Comparison of ENCODE assay signal across 18 cellular contexts in the genomic region with DNA sequence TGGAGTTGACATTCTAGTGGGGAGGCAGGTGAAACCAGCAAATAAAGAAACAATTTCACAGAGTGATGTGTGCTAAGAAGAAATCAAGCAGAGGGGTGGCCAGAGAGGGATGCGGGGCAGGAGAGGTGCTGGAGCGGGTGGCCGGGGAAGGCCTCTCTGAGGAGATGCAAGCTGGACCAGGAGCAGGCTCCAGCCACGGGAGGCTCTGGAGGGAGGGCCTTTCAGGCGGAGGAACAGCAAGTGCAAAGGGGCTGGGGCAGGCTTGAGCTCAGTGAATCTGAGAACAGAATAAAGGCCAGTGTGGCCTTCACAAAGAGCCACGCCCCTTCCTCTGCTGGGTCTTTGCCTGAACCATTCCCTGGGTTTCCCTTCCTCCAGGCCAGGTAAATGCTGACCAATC.
DNase-seq lines count a peak whose midpoint lies in the region; ATAC-seq, FAIRE-seq and TF ChIP-seq lines count a peak whose summit lies in the region.
"Had no signal": no experiment of that assay in that cellular context is flagged by ENCODE, and none has a peak within 500 bp of the region (broad histone marks: within the 10 kb centered on the region; RNA-seq: fewer than 3 reads in every experiment).

No MANE protein-coding gene starts in this region.

- CTCF ChIA-PET in HEK293 (lab: Yijun Ruan, JAX), result no interaction called here
- CTCF ChIA-PET in WTC11 (lab: Charles Lee), result no interaction called here
- CTCF ChIA-PET in H1 (lab: Charles Lee; ENCODE audit: partially characterized antibody), result interaction anchor here (0.9 to 2.7 kb wide), 8 partner anchors 11 to 130 kb away, joined by 3 to 9 read pairs (median 4); no protein-coding TSS in a partner anchor

- H3K79me2 ChIP-seq in H1 (ENCODE audit: control insufficient read depth in 1 of 2, insufficient read depth in 2 of 2, low read length in 2 of 2), result no peaks in the 10 kb centered on the region

- TF ChIP-seq EP300 in H1 (IDR thresholded peaks at IDR 0.05; ENCODE audit: borderline replicate concordance in 1 of 2, low read depth in 2 of 2, low read length in 2 of 2), result no peak

- DNase-seq in WTC11 (ENCODE audit: low spot score) (no peak), H1 (ENCODE audit: low read depth in 1 of 2, low spot score in 2 of 2) (no peak), SHP77 (lab: John Stamatoyannopoulos, UW) (no peak), T-helper 2 cell (no peak), midbrain (lab: John Stamatoyannopoulos, UW) (no peak)
- DNase-seq: C1 segment of cervical spinal cord; Caco-2; CD4-positive, alpha-beta memory T cell; DMS153; DND-41 had no signal

- no peak overlapping the region for H2AFZ ChIP-seq in H1 (ENCODE audit: low read length)
- H2AFZ ChIP-seq: GM23338 had no signal

- H2BK120ac ChIP-seq in H1 (replicated peaks; ENCODE audit: low read depth, low read length), result no peak overlapping the region

- H3K14ac ChIP-seq in H1 (ENCODE audit: insufficient read length), result no peak overlapping the region

- peaks cover 4% of the 10 kb centered on the region; the same call in 1 of the 2 replicates for H3K27me3 Mint-ChIP-seq in WTC11 (ENCODE audit: low read depth)

- no peaks in the 10 kb centered on the region for H3K36me3 ChIP-seq in HEK293 (ENCODE audit: control insufficient read depth in 2 of 2, insufficient read depth in 1 of 2, low read length in 2 of 2)
- H3K36me3 ChIP-seq in H1 (ENCODE audit: control insufficient read depth in 2 of 4, insufficient read depth in 4 of 4, low read length in 3 of 4), result no peaks in the 10 kb centered on the region
- H3K36me3 ChIP-seq in mucosa of rectum (ENCODE audit: control insufficient read depth in 2 of 2, insufficient read depth in 2 of 2, low read length in 2 of 2), result no peaks in the 10 kb centered on the region
- H3K36me3 ChIP-seq: HAP-1 had no signal

- no peak overlapping the region for H4K8ac ChIP-seq in H1 (ENCODE audit: extremely low read depth, insufficient read depth, low read length)

- H3K18ac ChIP-seq in H1 (ENCODE audit: extremely low read depth, low read length), result no peak overlapping the region

- H4K5ac ChIP-seq in H1 (ENCODE audit: insufficient read length, low read depth, low read length), result no peak overlapping the region

- H3K9ac ChIP-seq in H1 (replicated peaks in 1 of 4; ENCODE audit: extremely low read depth in 1 of 4, low read depth in 3 of 4, low read length in 3 of 4), result no peak overlapping the region
- no peak overlapping the region for H3K9ac ChIP-seq in mucosa of rectum (ENCODE audit: low read depth in 1 of 2, low read length in 2 of 2)

- H3K4me1 ChIP-seq in HEK293 (ENCODE audit: control insufficient read depth, insufficient read depth, low read length) (no peaks in the 10 kb centered on the region), H1 (replicated peaks in 1 of 4; ENCODE audit: control insufficient read depth in 3 of 4, insufficient read depth in 4 of 4, low read length in 3 of 4) (peaks cover 4 to 27% (median 17%) of the 10 kb centered on the region in 4 experiments), mucosa of rectum (ENCODE audit: control insufficient read depth in 2 of 2, insufficient read depth in 2 of 2, low read length in 2 of 2) (peaks cover 24 to 54% of the 10 kb centered on the region in 2 donors)
- H3K4me1 ChIP-seq: HAP-1 had no signal

- H3K4me1 Mint-ChIP-seq in WTC11, result peaks cover 27% of the 10 kb centered on the region
- H3K4me1 Mint-ChIP-seq: CD4-positive, alpha-beta memory T cell had no signal

- H3K56ac ChIP-seq in H1 (replicated peaks; ENCODE audit: insufficient read length, low read depth, low read length), result no peak overlapping the region

- POLR2A ChIA-PET in HEK293 (lab: Yijun Ruan, JAX), result no interaction called here
- POLR2A ChIA-PET in WTC11 (lab: Charles Lee), result no interaction called here
- POLR2A ChIA-PET in H1 (lab: Charles Lee; ENCODE audit: partially characterized antibody), result no interaction called here

- peaks cover 2% of the 10 kb centered on the region; the same call in 1 of the 2 replicates for H3K23me2 ChIP-seq in H1 (ENCODE audit: low read depth, low read length)

- H3K36me3 Mint-ChIP-seq in WTC11, result no peaks in the 10 kb centered on the region
- H3K36me3 Mint-ChIP-seq: CD4-positive, alpha-beta memory T cell had no signal

- H3K4ac ChIP-seq in H1 (replicated peaks; ENCODE audit: insufficient read length, low read depth, low read length), result no peak overlapping the region

- H3K4me3 ChIP-seq in HEK293 (ENCODE audit: low read depth, low read length) (no peak overlapping the region), H1 (ENCODE audit: extremely low read depth in 1 of 4, insufficient read depth in 2 of 4, low read depth in 3 of 4, low read length in 4 of 4) (no peak overlapping the region), mucosa of rectum (ENCODE audit: low read length in 2 of 2) (no peak overlapping the region)
- H3K4me3 ChIP-seq: GM23338, HAP-1 had no signal

- TF ChIP-seq RAD21 in H1 (IDR thresholded peaks at IDR 0.05 in 1 of 2, conservative IDR thresholded peaks at IDR 0.05 in 1 of 2; ENCODE audit: low read depth in 2 of 2, low read length in 2 of 2), result no peak

- H3K4me3 Mint-ChIP-seq in WTC11, result no peak overlapping the region
- H3K4me3 Mint-ChIP-seq: CD4-positive, alpha-beta memory T cell; GM23338 had no signal

- no peaks in the 10 kb centered on the region for H3K9me3 Mint-ChIP-seq in WTC11
- H3K9me3 Mint-ChIP-seq: CD4-positive, alpha-beta memory T cell; GM23338 had no signal

- TF ChIP-seq CTCF in HEK293 (tag by site-specific recombination; IDR thresholded peaks at IDR 0.05) (no peak), WTC11 (IDR thresholded peaks at IDR 0.05) (no peak), H1 (IDR thresholded peaks at IDR 0.05; ENCODE audit: control extremely low read depth in 1 of 3, insufficient read depth in 1 of 3, low read depth in 1 of 3, low read length in 3 of 3) (no peak)

- WGBS in H1 (ENCODE audit: extremely low coverage in 1 of 2, insufficient coverage in 1 of 2, insufficient read length in 1 of 2, insufficient replicate concordance in 2 of 2, low coverage in 1 of 2, low lambda C conversion rate in 2 of 2, missing lambda C conversion rate in 1 of 2), 2 experiments, result 82% methylated on average over 6 of the region's 6 CpGs; no CpG with 5 or more reads in 1 of the 2 experiments

- H3K27ac ChIP-seq in HEK293 (ENCODE audit: extremely low read depth, low read depth, low read length) (no peak overlapping the region), H1 (ENCODE audit: low read depth, low read length) (no peak overlapping the region), mucosa of rectum (ENCODE audit: low read depth in 2 of 2, low read length in 2 of 2) (peak overlapping the region; percentile 41 to 64)

- no peak overlapping the region for H2BK5ac ChIP-seq in H1 (ENCODE audit: low read depth, low read length)

- no peak overlapping the region for H3K4me2 ChIP-seq in H1 (ENCODE audit: insufficient read depth in 1 of 2, low read depth in 2 of 2, low read length in 2 of 2)
- H3K4me2 ChIP-seq: GM23338 had no signal

- no peak overlapping the region for H2BK15ac ChIP-seq in H1 (ENCODE audit: low read length)

- no peak for TF ChIP-seq POLR2A in H1 (IDR thresholded peaks at IDR 0.05; ENCODE audit: control extremely low read depth in 1 of 2, low read depth in 2 of 2, low read length in 2 of 2)

- H2BK12ac ChIP-seq in H1 (ENCODE audit: low read depth, low read length), result no peak overlapping the region

- FAIRE-seq in H1 (lab: Jason Lieb, UNC), result no peak
- FAIRE-seq: G401.6, GM12892, H54 had no signal

- no peak overlapping the region for H3K27ac Mint-ChIP-seq in WTC11
- H3K27ac Mint-ChIP-seq: CD4-positive, alpha-beta memory T cell; GM23338 had no signal

- H3K27me3 ChIP-seq in H1 (replicated peaks in 1 of 4; ENCODE audit: control insufficient read depth in 3 of 4, extremely low read depth in 1 of 4, insufficient read depth in 3 of 4, low read length in 3 of 4) (no peaks in the 10 kb centered on the region; a peak in 2 of 7 replicates), mucosa of rectum (ENCODE audit: control insufficient read depth in 2 of 2, insufficient read depth in 2 of 2, low read length in 2 of 2) (no peaks in the 10 kb centered on the region)

- no peaks in the 10 kb centered on the region for H3K79me1 ChIP-seq in H1 (ENCODE audit: low read depth, low read length)

- no peaks in the 10 kb centered on the region for H3K9me3 ChIP-seq in HEK293 (ENCODE audit: control insufficient read depth, insufficient read depth, low read depth, low read length)
- no peaks in the 10 kb centered on the region for H3K9me3 ChIP-seq in H1 (ENCODE audit: insufficient read depth in 2 of 2, low read depth in 1 of 2, low read length in 1 of 2)
- H3K9me3 ChIP-seq in mucosa of rectum (ENCODE audit: control insufficient read depth in 2 of 2, low read length in 2 of 2), result no peaks in the 10 kb centered on the region
- H3K9me3 ChIP-seq: Caco-2, HAP-1 had no signal

- H2AK5ac ChIP-seq in H1 (ENCODE audit: low read depth, low read length), result no peak overlapping the region

- no peak for ATAC-seq in WTC11
- ATAC-seq in GM19455 (IDR thresholded peaks at IDR 0.05; ENCODE audit: unreplicated experiment), result no peak
- ATAC-seq: GM23338 had no signal

- H4K20me1 ChIP-seq in H1 (replicated peaks in 1 of 2; ENCODE audit: control insufficient read depth in 1 of 2, insufficient read depth in 2 of 2, low read length in 2 of 2), result no peaks in the 10 kb centered on the region

- H4K91ac ChIP-seq in H1 (replicated peaks; ENCODE audit: insufficient read length, low read length), result no peak overlapping the region

- no peak overlapping the region for H2BK20ac ChIP-seq in H1 (ENCODE audit: low read length)

- H3K23ac ChIP-seq in H1 (ENCODE audit: insufficient read length), result no peak overlapping the region

TF ChIP-seq in HEK293, 187 proteins besides CTCF, POLR2A, EP300 and RAD21 (continues in another document):
- no peak for TF ChIP-seq ZBTB21 (tag by site-specific recombination; IDR thresholded peaks at IDR 0.05)
- no peak for TF ChIP-seq ZNF114 (tag by site-specific recombination; IDR thresholded peaks at IDR 0.05)
- no peak for TF ChIP-seq ZNF585B (tag by site-specific recombination; IDR thresholded peaks at IDR 0.05)
- TF ChIP-seq KLF9 (tag by site-specific recombination; IDR thresholded peaks at IDR 0.05; ENCODE audit: low read depth), result 0 out of 2 replicates have a peak, but pooled peaks have one; percentile 19

TF ChIP-seq in WTC11, 78 proteins besides CTCF, POLR2A, EP300 and RAD21:
- no peak for TF ChIP-seq TEAD4 (CRISPR knock-in tag; IDR thresholded peaks at IDR 0.05)
- 0 out of 2 replicates have a peak, but pooled peaks have one; percentile 21 for TF ChIP-seq GTF2I (CRISPR knock-in tag; conservative IDR thresholded peaks at IDR 0.05)

TF ChIP-seq in H1, 55 proteins besides CTCF, POLR2A, EP300 and RAD21:
- no peak for TF ChIP-seq SIX5 (IDR thresholded peaks at IDR 0.05; ENCODE audit: low read depth, low read length)
- TF ChIP-seq KDM1A (IDR thresholded peaks at IDR 0.05; ENCODE audit: borderline replicate concordance, low read length), result 0 out of 2 replicates have a peak, but pooled peaks have one; percentile 11

Comparison
In these comparisons a context has a peak if more than half of its experiments do, and no peak if none do; other contexts are left out.
1. H3K27ac ChIP-seq: peak in mucosa of rectum (2 of 2); none in HEK293 (single experiment) and H1 (single experiment).